ENCODE assay signal across 18 cellular contexts in genomic region chr5:169861934-169862333, GRCh38.
DNase-seq lines count a peak whose midpoint lies in the region; ATAC-seq and TF ChIP-seq lines count a peak whose summit lies in the region.
"Had no signal": no experiment of that assay in that cellular context is flagged by ENCODE, and none has a peak within 500 bp of the region (broad histone marks: within the 10 kb centered on the region; RNA-seq: fewer than 3 reads in every experiment).

No MANE protein-coding gene starts in this region.

- DNase-seq in AG08395 (ENCODE audit: low spot score) (peak; percentile 38), GM23248 (peak; percentile 89), amniotic stem cell (lab: John Stamatoyannopoulos, UW) (peak; percentile 37), hepatic stellate cell (ENCODE audit: low spot score) (peak; percentile 13), upper lobe of left lung (no peak), GM13976 (ENCODE audit: low spot score) (no peak), NCI-H524 treated with DMSO at 0.1 percent for 48 hours (lab: John Stamatoyannopoulos, UW) (no peak), NCI-H345 (lab: John Stamatoyannopoulos, UW) (no peak)
- DNase-seq: activated CD8-positive, alpha-beta T cell treated with anti-CD3 and anti-CD28 coated beads for 36 hours; adrenal gland; DMS153; esophagus squamous epithelium; NCI-H1436 treated with DMSO at 0.1 percent for 48 hours; stimulated activated CD4-positive, alpha-beta T cell treated with anti-CD3 and anti-CD28 coated beads, Interleukin-4, amount 100 ng/mL, for 1 hour; trophoblast cell had no signal

- ATAC-seq in upper lobe of left lung (ENCODE audit: low FRiP score in 2 of 2) = no peak
- ATAC-seq: activated CD8-positive, alpha-beta T cell treated with anti-CD3 and anti-CD28 coated beads for 36 hours had no signal

- peaks cover 56% of the 10 kb centered on the region for H3F3A ChIP-seq in GM23248 (ENCODE audit: insufficient read depth)

- H3K27me3 ChIP-seq in GM23248 (replicated peaks; ENCODE audit: insufficient read depth) = no peaks in the 10 kb centered on the region
- no peaks in the 10 kb centered on the region for H3K27me3 ChIP-seq in upper lobe of left lung
- H3K27me3 ChIP-seq: adrenal gland, BLaER1, esophagus squamous epithelium, right atrium auricular region had no signal

- H3K9me3 ChIP-seq in GM23248 (ENCODE audit: low read depth) (no peaks in the 10 kb centered on the region), upper lobe of left lung (no peaks in the 10 kb centered on the region)
- H3K9me3 ChIP-seq: adrenal gland, BLaER1, esophagus squamous epithelium, right atrium auricular region had no signal

- no peak for TF ChIP-seq EP300 in upper lobe of left lung (IDR thresholded peaks at IDR 0.05)

- H2AFZ ChIP-seq in GM23248 = no peak overlapping the region

- H4K20me1 ChIP-seq in GM23248 (ENCODE audit: insufficient read depth) = no peaks in the 10 kb centered on the region
- H4K20me1 ChIP-seq: BLaER1 had no signal

- no peaks in the 10 kb centered on the region for H3K9me2 ChIP-seq in GM23248 (ENCODE audit: insufficient read depth)

- TF ChIP-seq CTCF in upper lobe of left lung (IDR thresholded peaks at IDR 0.05) (no peak), GM13976 (IDR thresholded peaks at IDR 0.05; ENCODE audit: borderline replicate concordance, control extremely low read depth, extremely low read depth, insufficient read depth, missing control alignments) (no peak)

- H3K27ac ChIP-seq in GM23248 (peak overlapping the region; percentile 75), upper lobe of left lung (no peak overlapping the region)
- H3K27ac ChIP-seq: adrenal gland, BLaER1, esophagus squamous epithelium, right atrium auricular region, VCaP had no signal

- H3K9ac ChIP-seq in GM23248 = peak overlapping the region; percentile 29; the same call in 1 of the 2 replicates
- H3K9ac ChIP-seq: BLaER1 had no signal

- in situ Hi-C loops in GM23248 (cut with MboI) (no loop called here), GM13976 (cut with MboI; ENCODE audit: low sequenced_read_pairs, unreplicated experiment) (no loop called here)

- H3K4me1 ChIP-seq in GM23248 (ENCODE audit: insufficient read depth) = peaks cover 20% of the 10 kb centered on the region
- H3K4me1 ChIP-seq in upper lobe of left lung = no peaks in the 10 kb centered on the region
- H3K4me1 ChIP-seq: adrenal gland, esophagus squamous epithelium, right atrium auricular region had no signal

- H3K4me2 ChIP-seq in GM23248 (ENCODE audit: unreplicated experiment) = peak overlapping the region; percentile 44
- H3K4me2 ChIP-seq: BLaER1 had no signal

- no peak overlapping the region for H3K4me3 ChIP-seq in GM23248
- H3K4me3 ChIP-seq in upper lobe of left lung = no peak overlapping the region
- H3K4me3 ChIP-seq: adrenal gland, BLaER1, esophagus squamous epithelium, right atrium auricular region had no signal

- H3K79me2 ChIP-seq in GM23248 (ENCODE audit: insufficient read depth) = no peaks in the 10 kb centered on the region

- H3K36me3 ChIP-seq in GM23248 (ENCODE audit: low read depth) (peaks cover 24% of the 10 kb centered on the region; the same call in 1 of the 2 replicates), upper lobe of left lung (no peaks in the 10 kb centered on the region)
- H3K36me3 ChIP-seq: adrenal gland, esophagus squamous epithelium, right atrium auricular region had no signal

- 36 to 37% methylated on average over 2 of the region's 2 CpGs for WGBS in GM23248 (ENCODE audit: low coverage in 1 of 2, low lambda C conversion rate in 2 of 2, missing lambda C conversion rate in 2 of 2), 2 experiments
- WGBS in upper lobe of left lung, 2 donors = 89 to 95% methylated on average over 2 of the region's 2 CpGs

- no peak for TF ChIP-seq POLR2A in upper lobe of left lung (IDR thresholded peaks at IDR 0.05)

Comparison
In these comparisons a context has a peak if more than half of its experiments do, and no peak if none do; other contexts are left out.
1. DNase-seq: peak in AG08395 (single experiment), GM23248 (single experiment), amniotic stem cell (single experiment) and hepatic stellate cell (single experiment); none in upper lobe of left lung (0 of 2), GM13976 (single experiment), NCI-H524 treated with DMSO at 0.1 percent for 48 hours (single experiment) and NCI-H345 (single experiment).